In the genomic region with DNA sequence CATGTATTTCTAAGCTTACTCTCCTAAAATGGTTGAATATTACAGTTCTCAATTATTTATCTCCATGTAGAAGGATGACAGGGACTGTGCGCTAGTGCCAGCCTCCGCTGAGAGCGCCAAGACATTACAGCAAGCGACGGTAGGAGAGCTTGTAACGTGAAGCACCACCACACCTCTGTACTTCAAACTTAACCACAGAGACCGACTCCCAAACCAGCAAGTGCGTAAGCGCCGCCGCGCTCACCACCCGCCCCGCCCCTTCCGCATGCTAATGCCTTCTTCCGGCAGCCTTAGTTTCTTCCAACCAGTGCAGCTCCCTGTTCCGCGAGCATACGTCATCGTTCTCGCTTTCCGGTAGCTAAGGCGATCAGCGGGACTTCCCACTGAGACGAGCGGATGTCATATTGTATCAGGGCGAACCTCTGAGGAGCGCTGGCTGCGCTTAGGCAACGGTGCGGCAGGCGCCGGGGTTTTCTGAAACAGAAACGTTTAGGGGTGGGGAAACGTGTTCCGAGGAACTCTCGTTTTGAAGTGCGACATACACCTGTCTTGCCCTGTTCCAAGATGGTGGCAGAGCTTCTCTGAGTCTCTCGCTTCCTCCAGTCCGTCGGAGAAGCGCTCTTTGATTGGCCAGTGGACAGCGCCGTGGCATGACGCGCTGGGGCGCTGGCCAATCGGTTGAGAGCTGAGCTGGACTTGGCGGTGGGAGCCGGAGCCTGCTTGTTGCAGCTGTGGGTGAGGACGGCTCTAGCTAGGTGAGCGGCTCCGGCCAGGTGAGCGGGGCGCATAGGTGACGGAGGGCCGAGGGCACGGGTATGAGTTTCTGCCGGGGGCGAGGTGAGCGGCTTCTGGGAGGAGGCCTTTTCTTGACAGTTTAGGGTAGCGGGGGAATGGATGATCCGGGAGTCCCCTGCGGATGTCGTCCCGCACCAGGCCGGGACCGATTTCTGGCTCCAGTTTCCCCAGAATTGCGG, we compare ENCODE assay signal across 8 cellular contexts. TPM values are rescaled to one million over a fixed set of nuclear protein-coding genes. Genes with fewer than 3 reads are reported as not detected.
DNase-seq lines count a peak whose midpoint lies in the region; ATAC-seq and TF ChIP-seq lines count a peak whose summit lies in the region.

Gene SEC23B, plus strand, starts transcription at position 723 of the 974 bp plus-strand sequence. CDS start 2,896 bp downstream, outside the sequence.

- intact Hi-C loops in T-helper 2 cell treated with Interferon-gamma antibody and Interleukin-4, amounts not matched to agents 100 ng/mL and 5 ng/mL, for 36 hours (cut with micrococcal nuclease), result loop anchor here (1.0 to 5.0 kb wide), 11 partner anchors 10 to 1002 kb away; partner anchors contain the start of genes DZANK1, KAT14, PET117 and POLR3F
- intact Hi-C loops in left ventricle myocardium superior (cut with micrococcal nuclease) (no loop called here), prostate gland (cut with DNase I) (no loop called here)

- peak; percentile 91 for ATAC-seq in GM18499 (IDR thresholded peaks at IDR 0.05; ENCODE audit: insufficient read depth, unreplicated experiment)
- peak; percentile 95 for ATAC-seq in HG02943 (IDR thresholded peaks at IDR 0.05; ENCODE audit: low read depth, unreplicated experiment)
- peak; percentile 99 for ATAC-seq in left ventricle myocardium superior

- TF ChIP-seq CTCF in prostate gland (IDR thresholded peaks at IDR 0.05), result no peak

- H3K36me3 ChIP-seq in prostate gland (no peaks in the 10 kb centered on the region), urinary bladder (ENCODE audit: insufficient read depth) (no peaks in the 10 kb centered on the region)

- DNase-seq in NCI-H187 treated with DMSO at 0.1 percent for 48 hours (lab: John Stamatoyannopoulos, UW), result peak; percentile 78
- DNase-seq in anterior cingulate cortex (lab: John Stamatoyannopoulos, UW), result peak; percentile 89 to 100 (median 97)
- peak; percentile 97 for DNase-seq in left ventricle myocardium superior
- DNase-seq in prostate gland (ENCODE audit: low spot score), result peak; percentile 97

- H3K9me3 ChIP-seq in prostate gland, result no peaks in the 10 kb centered on the region

- peaks cover 6% of the 10 kb centered on the region for H3K4me1 ChIP-seq in prostate gland (replicated peaks)
- H3K4me1 ChIP-seq in urinary bladder (ENCODE audit: insufficient read depth), result no peaks in the 10 kb centered on the region

- WGBS in prostate gland, result under 1% methylated on average over 69 of the region's 69 CpGs
- under 1% methylated on average over 69 of the region's 69 CpGs for WGBS in urinary bladder

- TF ChIP-seq POLR2A in prostate gland (IDR thresholded peaks at IDR 0.05), result peak; percentile 73

- H3K27me3 ChIP-seq in prostate gland (replicated peaks; ENCODE audit: insufficient read depth), result no peaks in the 10 kb centered on the region

- H3K4me3 ChIP-seq in prostate gland (peak within 1 kb of the TSS; percentile 65 to 83), urinary bladder (ENCODE audit: low read depth, low read length) (peak within 1 kb of the TSS; percentile 72)

- H3K27ac ChIP-seq in prostate gland (peak within 1 kb of the TSS; percentile 94 to 98), urinary bladder (ENCODE audit: low read depth) (peak within 1 kb of the TSS; percentile 98)

RNA-seq across cellular contexts. Expression of gene SEC23B, which starts in this region (rescaled TPM):
- total RNA-seq in T-helper 2 cell treated with Interferon-gamma antibody and Interleukin-4, amounts not matched to agents 100 ng/mL and 5 ng/mL, for 36 hours, result 89.8 and 105 TPM in 2 replicates
- 9.5 TPM for total RNA-seq in left ventricle myocardium superior
- total RNA-seq in prostate gland, result 100 to 1,000 TPM in 1 of 2 donors, 10 to 100 TPM in 1; 64.4 to 127 TPM
- total RNA-seq in urinary bladder, result 31.9 TPM
- 15.1 TPM for polyA plus RNA-seq in urinary bladder

Comparison
In these comparisons a context has a peak if more than half of its experiments do, and no peak if none do; other contexts are left out.
1. Peak in every context shown above with its lines: DNase-seq, ATAC-seq, H3K4me3 ChIP-seq and H3K27ac ChIP-seq.